Comparison of ENCODE assay signal across 11 cellular contexts in genomic region chr7:17305387-17306171, GRCh38. TPM values are rescaled to one million over a fixed set of nuclear protein-coding genes. Genes with fewer than 3 reads are reported as not detected.
DNase-seq lines count a peak whose midpoint lies in the region; ATAC-seq and TF ChIP-seq lines count a peak whose summit lies in the region.
"Had no signal": no experiment of that assay in that cellular context is flagged by ENCODE, and none has a peak within 500 bp of the region (broad histone marks: within the 10 kb centered on the region; RNA-seq: fewer than 3 reads in every experiment).

No MANE protein-coding gene starts in this region.

- peaks cover 41% of the 10 kb centered on the region for H3K4me1 ChIP-seq in HEK293 (ENCODE audit: control insufficient read depth, insufficient read depth, low read length)
- peaks cover 49% of the 10 kb centered on the region for H3K4me1 ChIP-seq in mucosa of stomach (ENCODE audit: control insufficient read depth, insufficient read depth, low read length)
- H3K4me1 ChIP-seq in mucosa of descending colon (ENCODE audit: low read depth) = peaks cover 34% of the 10 kb centered on the region

- POLR2A ChIA-PET in HEK293 (lab: Yijun Ruan, JAX) = no interaction called here

- peak overlapping the region; percentile 89 for H3K27ac Mint-ChIP-seq in chondrocyte (ENCODE audit: unreplicated experiment)

- no peaks in the 10 kb centered on the region for H3K36me3 Mint-ChIP-seq in chondrocyte (ENCODE audit: low read depth)

- peaks cover 3% of the 10 kb centered on the region for H3K4me1 Mint-ChIP-seq in chondrocyte (ENCODE audit: low read depth)

- H3K27ac ChIP-seq in HEK293 (ENCODE audit: extremely low read depth, low read depth, low read length) = peak overlapping the region; percentile 37; the same call in 1 of the 2 replicates

- no peaks in the 10 kb centered on the region for H3K9me3 Mint-ChIP-seq in chondrocyte (ENCODE audit: low read depth)

- intact Hi-C loops in mucosa of descending colon (cut with DNase I, micrococcal nuclease) = no loop called here

- H3K9me3 ChIP-seq in HEK293 (ENCODE audit: control insufficient read depth, insufficient read depth, low read depth, low read length) = no peaks in the 10 kb centered on the region
- no peaks in the 10 kb centered on the region for H3K9me3 ChIP-seq in mucosa of stomach (ENCODE audit: control insufficient read depth, low read length)
- H3K9me3 ChIP-seq in mucosa of descending colon = no peaks in the 10 kb centered on the region

- H3K27me3 Mint-ChIP-seq in chondrocyte (ENCODE audit: low read depth) = no peaks in the 10 kb centered on the region

- TF ChIP-seq CTCF in AG10803 (conservative IDR thresholded peaks at IDR 0.05; ENCODE audit: low read length) = no peak
- TF ChIP-seq CTCF in HEK293 (tag by site-specific recombination; IDR thresholded peaks at IDR 0.05) = no peak
- no peak for TF ChIP-seq CTCF in chondrocyte (IDR thresholded peaks at IDR 0.05)
- TF ChIP-seq CTCF in mucosa of descending colon (IDR thresholded peaks at IDR 0.05) = no peak

- peak overlapping the region; percentile 60 for H3K4me3 Mint-ChIP-seq in chondrocyte (ENCODE audit: unreplicated experiment)

- H3K36me3 ChIP-seq in HEK293 (ENCODE audit: control insufficient read depth in 2 of 2, insufficient read depth in 1 of 2, low read length in 2 of 2) = no peaks in the 10 kb centered on the region
- H3K36me3 ChIP-seq in mucosa of stomach (ENCODE audit: control insufficient read depth, insufficient read depth, low read length) = no peaks in the 10 kb centered on the region
- H3K36me3 ChIP-seq in mucosa of descending colon (ENCODE audit: low read depth) = no peaks in the 10 kb centered on the region

- CTCF ChIA-PET in HEK293 (lab: Yijun Ruan, JAX) = interaction anchor here (0.5 to 1.5 kb wide), 4 partner anchors 12 to 376 kb away, joined by 3 read pairs; no protein-coding TSS in a partner anchor

- H3K27me3 ChIP-seq in mucosa of stomach (ENCODE audit: control insufficient read depth, insufficient read depth, low read length) = no peaks in the 10 kb centered on the region

- peak overlapping the region; percentile 45 for H3K9ac ChIP-seq in mucosa of stomach (ENCODE audit: low read length)

- H3K4me3 ChIP-seq in AG10803 (ENCODE audit: low read length) (peak overlapping the region; percentile 22), HEK293 (ENCODE audit: low read depth, low read length) (no peak overlapping the region), mucosa of stomach (ENCODE audit: low read length) (no peak overlapping the region), mucosa of descending colon (no peak overlapping the region)
- H3K4me3 ChIP-seq: K562 had no signal

- ATAC-seq in mucosa of descending colon (no peak), GM21619 (IDR thresholded peaks at IDR 0.05; ENCODE audit: unreplicated experiment) (no peak)
- ATAC-seq: K562 had no signal

- DNase-seq in AG10803 (ENCODE audit: low read depth) (peak; percentile 48), chondrocyte (ENCODE audit: low spot score) (no peak), mucosa of descending colon (no peak), GOT3 (lab: John Stamatoyannopoulos, UW) (no peak), NCI-H2081 (lab: John Stamatoyannopoulos, UW) (no peak)
- DNase-seq: islet precursor cell, NCI-H510A had no signal

TF ChIP-seq in HEK293, 187 proteins besides CTCF, POLR2A, EP300 and RAD21:
- TF ChIP-seq ZBTB26 (tag by site-specific recombination; optimal IDR thresholded peaks at IDR 0.05) (no peak), ZFP37 (tag by site-specific recombination; IDR thresholded peaks at IDR 0.05) (no peak), ZNF174 (tag by site-specific recombination; IDR thresholded peaks at IDR 0.05) (no peak), ZNF184 (tag by site-specific recombination; IDR thresholded peaks at IDR 0.05) (no peak), ZNF335 (tag by site-specific recombination; conservative IDR thresholded peaks at IDR 0.05) (no peak), ELK4 (IDR thresholded peaks at IDR 0.05; ENCODE audit: borderline replicate concordance, low read depth, low read length) (no peak), MZF1 (tag by site-specific recombination; IDR thresholded peaks at IDR 0.05; ENCODE audit: borderline replicate concordance) (peak; percentile 96; the same call in 1 of the 2 replicates), ZSCAN18 (tag by site-specific recombination; IDR thresholded peaks at IDR 0.05) (no peak)

RNA-seq across cellular contexts. Expression of gene AHR, which starts 7.1 kb away (rescaled TPM):
- total RNA-seq in chondrocyte = 123 to 145 TPM (median 143 TPM) in 3 replicates
- 10 to 100 TPM; 33.7 to 41.3 (median 36.3) TPM for total RNA-seq in mucosa of descending colon
